27 cellular contexts compared by ENCODE assay signal in the genomic region with DNA sequence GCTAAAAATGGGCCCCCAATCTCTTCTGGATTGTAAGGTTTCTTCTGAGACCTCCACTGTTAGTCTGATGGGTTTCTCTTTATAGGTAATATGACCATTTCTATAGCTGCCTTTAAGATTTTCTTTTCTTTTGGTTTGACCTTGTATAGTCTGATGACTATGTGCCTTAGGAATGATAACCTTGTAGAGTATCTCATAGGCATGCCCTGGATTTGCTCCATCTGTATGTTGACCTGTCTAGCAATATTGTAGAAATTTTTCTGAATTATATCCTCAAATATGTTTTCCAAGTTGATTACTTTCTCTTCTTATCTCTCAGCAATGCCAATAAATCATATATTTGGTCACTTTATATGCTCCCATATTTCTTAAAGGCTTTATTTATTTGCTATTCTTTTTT.
DNase-seq lines count a peak whose midpoint lies in the region; ATAC-seq, FAIRE-seq and TF ChIP-seq lines count a peak whose summit lies in the region.
"Had no signal": no experiment of that assay in that cellular context is flagged by ENCODE, and none has a peak within 500 bp of the region (broad histone marks: within the 10 kb centered on the region; RNA-seq: fewer than 3 reads in every experiment).

No MANE protein-coding gene starts in this region.

- H3K4me3 Mint-ChIP-seq in astrocyte (ENCODE audit: unreplicated experiment): no peak overlapping the region
- no peak overlapping the region for H3K4me3 Mint-ChIP-seq in activated T-cell treated with anti-CD3 and anti-CD28 coated beads, Interleukin-2, amount 50 U/mL, for 4 hours
- H3K4me3 Mint-ChIP-seq: CD14-positive monocyte; CD4-positive, alpha-beta T cell; CD8-positive, alpha-beta memory T cell had no signal

- DNase-seq in A172 (ENCODE audit: low spot score) (peak; percentile 26), ELR (ENCODE audit: low read depth) (peak; percentile 70), HS-5 (ENCODE audit: low read depth) (peak; percentile 23), astrocyte (ENCODE audit: low read depth) (peak; percentile 18), SK-N-SH (no peak)
- no peak for DNase-seq in stimulated activated CD4-positive, alpha-beta T cell treated with anti-CD3 and anti-CD28 coated beads, Interleukin-12 subunit alpha, Interleukin-12 subunit beta, amount 100 ng/mL, for 4 hours
- DNase-seq in activated T-cell treated with anti-CD3 and anti-CD28 coated beads, Interleukin-2, amount 50 U/mL, for 4 hours: no peak
- DNase-seq: ACHN; AML-193; BE2C; CD4-positive, alpha-beta T cell; CD8-positive, alpha-beta memory T cell; DMS 273 treated with DMSO at 0.1 percent for 48 hours; DMS53; DMS79 treated with DMSO at 0.1 percent for 48 hours; GF-D8; GOT3 had no signal

- H3K79me2 ChIP-seq in astrocyte (ENCODE audit: insufficient read depth, low read length) (no peaks in the 10 kb centered on the region), SK-N-SH (ENCODE audit: insufficient read depth) (no peaks in the 10 kb centered on the region)

- TF ChIP-seq CTCF in astrocyte (IDR thresholded peaks at IDR 0.05; ENCODE audit: insufficient read depth, low read depth, low read length) (no peak), SK-N-SH (IDR thresholded peaks at IDR 0.05) (no peak)

- TF ChIP-seq EP300 in SK-N-SH (IDR thresholded peaks at IDR 0.05; ENCODE audit: borderline replicate concordance in 1 of 2, low read depth in 1 of 2, low read length in 1 of 2): no peak

- H2AFZ ChIP-seq in astrocyte (ENCODE audit: low read depth, low read length) (no peak overlapping the region), SK-N-SH (ENCODE audit: low read depth) (no peak overlapping the region)

- H3K4me3 ChIP-seq in astrocyte (ENCODE audit: insufficient read depth, low read depth, low read length) (no peak overlapping the region), SK-N-SH (ENCODE audit: low read depth in 2 of 2, low read length in 1 of 2) (no peak overlapping the region)
- H3K4me3 ChIP-seq: A549; BLaER1 treated with 17β-estradiol and CSF1 and Interleukin-3, amounts not matched to agents 10 nM and 100 nM; HAP-1 had no signal

- H4K20me1 ChIP-seq in astrocyte (ENCODE audit: insufficient read depth, low read length): no peaks in the 10 kb centered on the region
- H4K20me1 ChIP-seq in SK-N-SH (ENCODE audit: insufficient read depth): no peaks in the 10 kb centered on the region
- H4K20me1 ChIP-seq: BLaER1 treated with 17β-estradiol and CSF1 and Interleukin-3, amounts not matched to agents 10 nM and 100 nM had no signal

- no peak overlapping the region for H3K27ac ChIP-seq in astrocyte (ENCODE audit: low read depth, low read length)
- H3K27ac ChIP-seq in SK-N-SH (ENCODE audit: low read depth in 2 of 2, low read length in 1 of 2): no peak overlapping the region
- H3K27ac ChIP-seq: 22Rv1; A549; BLaER1 treated with 17β-estradiol and CSF1 and Interleukin-3, amounts not matched to agents 10 nM and 100 nM had no signal

- peaks cover 13% of the 10 kb centered on the region for H3K9me3 Mint-ChIP-seq in astrocyte (ENCODE audit: unreplicated experiment)
- H3K9me3 Mint-ChIP-seq in activated T-cell treated with anti-CD3 and anti-CD28 coated beads, Interleukin-2, amount 50 U/mL, for 4 hours: peaks cover 29% of the 10 kb centered on the region

- H3K9me3 ChIP-seq in astrocyte (ENCODE audit: insufficient read depth, low read depth, low read length) (no peaks in the 10 kb centered on the region), SK-N-SH (no peaks in the 10 kb centered on the region)
- H3K9me3 ChIP-seq: BE2C had no signal

- H3K27me3 ChIP-seq in astrocyte (ENCODE audit: insufficient read depth, low read length): no peaks in the 10 kb centered on the region
- H3K27me3 ChIP-seq in SK-N-SH (ENCODE audit: insufficient read depth): no peaks in the 10 kb centered on the region
- H3K27me3 ChIP-seq: BE2C; BLaER1 treated with 17β-estradiol and CSF1 and Interleukin-3, amounts not matched to agents 10 nM and 100 nM had no signal

- peaks cover 7% of the 10 kb centered on the region for H3K4me1 Mint-ChIP-seq in astrocyte (ENCODE audit: low read depth, unreplicated experiment)
- no peaks in the 10 kb centered on the region for H3K4me1 Mint-ChIP-seq in activated T-cell treated with anti-CD3 and anti-CD28 coated beads, Interleukin-2, amount 50 U/mL, for 4 hours (ENCODE audit: low read depth)
- H3K4me1 Mint-ChIP-seq: CD14-positive monocyte; CD8-positive, alpha-beta memory T cell had no signal

- no peaks in the 10 kb centered on the region for H3K36me3 Mint-ChIP-seq in astrocyte (ENCODE audit: low read depth, unreplicated experiment)
- H3K36me3 Mint-ChIP-seq in activated T-cell treated with anti-CD3 and anti-CD28 coated beads, Interleukin-2, amount 50 U/mL, for 4 hours (ENCODE audit: insufficient read depth): no peaks in the 10 kb centered on the region
- H3K36me3 Mint-ChIP-seq: CD14-positive monocyte had no signal

- POLR2A ChIA-PET in SK-N-SH (lab: Yijun Ruan, JAX): no interaction called here

- no peaks in the 10 kb centered on the region for H3K9me2 ChIP-seq in SK-N-SH

- H3K4me2 ChIP-seq in astrocyte (ENCODE audit: low read length): no peak overlapping the region
- H3K4me2 ChIP-seq in SK-N-SH: no peak overlapping the region
- H3K4me2 ChIP-seq: A549 had no signal

- TF ChIP-seq RAD21 in SK-N-SH (IDR thresholded peaks at IDR 0.05; ENCODE audit: low read length): no peak

- FAIRE-seq in astrocyte (lab: Jason Lieb, UNC): no peak
- FAIRE-seq: A549, D721Med, GM12891, GM18507, H54 had no signal

- H3K36me3 ChIP-seq in astrocyte (ENCODE audit: insufficient read depth, low read length) (no peaks in the 10 kb centered on the region), SK-N-SH (replicated peaks in 1 of 2; ENCODE audit: control insufficient read depth in 1 of 2, insufficient read depth in 2 of 2, low read length in 1 of 2) (no peaks in the 10 kb centered on the region)
- H3K36me3 ChIP-seq: BE2C; BLaER1 treated with 17β-estradiol and CSF1 and Interleukin-3, amounts not matched to agents 10 nM and 100 nM; HAP-1 had no signal

- H3K9ac ChIP-seq in astrocyte (ENCODE audit: low read length): no peak overlapping the region
- H3K9ac ChIP-seq in SK-N-SH: no peak overlapping the region
- H3K9ac ChIP-seq: BLaER1 treated with 17β-estradiol and CSF1 and Interleukin-3, amounts not matched to agents 10 nM and 100 nM had no signal

- CTCF ChIA-PET in SK-N-SH (lab: Yijun Ruan, JAX): no interaction called here

- no peaks in the 10 kb centered on the region for H3F3A ChIP-seq in SK-N-SH (replicated peaks; ENCODE audit: insufficient read depth)

- H3K27me3 Mint-ChIP-seq in astrocyte (ENCODE audit: low read depth, unreplicated experiment): no peaks in the 10 kb centered on the region
- H3K27me3 Mint-ChIP-seq in activated T-cell treated with anti-CD3 and anti-CD28 coated beads, Interleukin-2, amount 50 U/mL, for 4 hours (ENCODE audit: low read depth): no peaks in the 10 kb centered on the region
- H3K27me3 Mint-ChIP-seq: CD4-positive, alpha-beta T cell had no signal

- peak overlapping the region; percentile 75 for H3K27ac Mint-ChIP-seq in astrocyte (ENCODE audit: unreplicated experiment)
- H3K27ac Mint-ChIP-seq: CD4-positive, alpha-beta T cell; CD8-positive, alpha-beta memory T cell had no signal

- no peaks in the 10 kb centered on the region for H3K4me1 ChIP-seq in astrocyte (ENCODE audit: insufficient read depth, low read length)
- no peaks in the 10 kb centered on the region for H3K4me1 ChIP-seq in SK-N-SH (ENCODE audit: control insufficient read depth in 1 of 2, insufficient read depth in 2 of 2, low read depth in 1 of 2, low read length in 1 of 2)
- H3K4me1 ChIP-seq: BE2C, HAP-1 had no signal

- no peak for ATAC-seq in HG03342 (IDR thresholded peaks at IDR 0.05; ENCODE audit: unreplicated experiment)
- ATAC-seq in activated T-cell treated with anti-CD3 and anti-CD28 coated beads, Interleukin-2, amount 50 U/mL, for 4 hours: no peak
- ATAC-seq: A549 had no signal

TF ChIP-seq in SK-N-SH, 30 proteins besides CTCF, POLR2A, EP300 and RAD21 (continues in another document):
- TF ChIP-seq FOXM1 (IDR thresholded peaks at IDR 0.05; ENCODE audit: low read depth) (no peak), FOXJ3 (CRISPR knock-in tag; IDR thresholded peaks at IDR 0.05) (no peak), MEF2A (IDR thresholded peaks at IDR 0.05; ENCODE audit: borderline replicate concordance, low read depth) (no peak), TEAD4 (IDR thresholded peaks at IDR 0.05; ENCODE audit: borderline replicate concordance, insufficient read depth) (no peak)
- TF ChIP-seq, protein P1, sequence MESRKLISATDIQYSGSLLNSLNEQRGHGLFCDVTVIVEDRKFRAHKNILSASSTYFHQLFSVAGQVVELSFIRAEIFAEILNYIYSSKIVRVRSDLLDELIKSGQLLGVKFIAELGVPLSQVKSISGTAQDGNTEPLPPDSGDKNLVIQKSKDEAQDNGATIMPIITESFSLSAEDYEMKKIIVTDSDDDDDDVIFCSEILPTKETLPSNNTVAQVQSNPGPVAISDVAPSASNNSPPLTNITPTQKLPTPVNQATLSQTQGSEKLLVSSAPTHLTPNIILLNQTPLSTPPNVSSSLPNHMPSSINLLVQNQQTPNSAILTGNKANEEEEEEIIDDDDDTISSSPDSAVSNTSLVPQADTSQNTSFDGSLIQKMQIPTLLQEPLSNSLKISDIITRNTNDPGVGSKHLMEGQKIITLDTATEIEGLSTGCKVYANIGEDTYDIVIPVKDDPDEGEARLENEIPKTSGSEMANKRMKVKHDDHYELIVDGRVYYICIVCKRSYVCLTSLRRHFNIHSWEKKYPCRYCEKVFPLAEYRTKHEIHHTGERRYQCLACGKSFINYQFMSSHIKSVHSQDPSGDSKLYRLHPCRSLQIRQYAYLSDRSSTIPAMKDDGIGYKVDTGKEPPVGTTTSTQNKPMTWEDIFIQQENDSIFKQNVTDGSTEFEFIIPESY (IDR thresholded peaks at IDR 0.05; ENCODE audit: borderline replicate concordance, low read depth): no peak
- TF ChIP-seq, protein P2, sequence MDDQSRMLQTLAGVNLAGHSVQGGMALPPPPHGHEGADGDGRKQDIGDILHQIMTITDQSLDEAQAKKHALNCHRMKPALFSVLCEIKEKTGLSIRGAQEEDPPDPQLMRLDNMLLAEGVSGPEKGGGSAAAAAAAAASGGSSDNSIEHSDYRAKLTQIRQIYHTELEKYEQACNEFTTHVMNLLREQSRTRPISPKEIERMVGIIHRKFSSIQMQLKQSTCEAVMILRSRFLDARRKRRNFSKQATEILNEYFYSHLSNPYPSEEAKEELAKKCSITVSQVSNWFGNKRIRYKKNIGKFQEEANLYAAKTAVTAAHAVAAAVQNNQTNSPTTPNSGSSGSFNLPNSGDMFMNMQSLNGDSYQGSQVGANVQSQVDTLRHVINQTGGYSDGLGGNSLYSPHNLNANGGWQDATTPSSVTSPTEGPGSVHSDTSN (IDR thresholded peaks at IDR 0.05): no peak
- TF ChIP-seq, protein P3, sequence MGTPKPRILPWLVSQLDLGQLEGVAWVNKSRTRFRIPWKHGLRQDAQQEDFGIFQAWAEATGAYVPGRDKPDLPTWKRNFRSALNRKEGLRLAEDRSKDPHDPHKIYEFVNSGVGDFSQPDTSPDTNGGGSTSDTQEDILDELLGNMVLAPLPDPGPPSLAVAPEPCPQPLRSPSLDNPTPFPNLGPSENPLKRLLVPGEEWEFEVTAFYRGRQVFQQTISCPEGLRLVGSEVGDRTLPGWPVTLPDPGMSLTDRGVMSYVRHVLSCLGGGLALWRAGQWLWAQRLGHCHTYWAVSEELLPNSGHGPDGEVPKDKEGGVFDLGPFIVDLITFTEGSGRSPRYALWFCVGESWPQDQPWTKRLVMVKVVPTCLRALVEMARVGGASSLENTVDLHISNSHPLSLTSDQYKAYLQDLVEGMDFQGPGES (IDR thresholded peaks at IDR 0.05; ENCODE audit: low read depth, low read length): no peak

Comparison
In these comparisons a context has a peak if more than half of its experiments do, and no peak if none do; other contexts are left out.
1. DNase-seq: peak in A172 (single experiment), ELR (single experiment), HS-5 (single experiment) and astrocyte (single experiment); none in SK-N-SH (single experiment), stimulated activated CD4-positive, alpha-beta T cell treated with anti-CD3 and anti-CD28 coated beads, Interleukin-12 subunit alpha, Interleukin-12 subunit beta, amount 100 ng/mL, for 4 hours (single experiment) and activated T-cell treated with anti-CD3 and anti-CD28 coated beads, Interleukin-2, amount 50 U/mL, for 4 hours (single experiment).